ENCODE assay signal across 13 cellular contexts in genomic region chr17:78746263-78746948, GRCh38. TPM values are rescaled to one million over a fixed set of nuclear protein-coding genes. Genes with fewer than 3 reads are reported as not detected.
A peak's percentile ranks its signal among the peaks of the same experiment; 100 is the strongest.
DNase-seq lines count a peak whose midpoint lies in the region; ATAC-seq, FAIRE-seq and TF ChIP-seq lines count a peak whose summit lies in the region.
"Had no signal": no experiment of that assay in that cellular context is flagged by ENCODE, and none has a peak within 500 bp of the region (broad histone marks: within the 10 kb centered on the region; RNA-seq: fewer than 3 reads in every experiment).

No MANE protein-coding gene starts in this region.

- DNase-seq in activated CD4-positive, alpha-beta T cell treated with anti-CD3 and anti-CD28 coated beads, Interleukin-2, amount 10 ng/mL, durations not matched to agents 7 days and 5 days = no peak
- no peak for DNase-seq in activated CD4-positive, alpha-beta T cell treated with anti-CD3 and anti-CD28 coated beads for 1 hour
- DNase-seq in NB4 (ENCODE audit: low read depth) (peak; percentile 61), H1 (ENCODE audit: low read depth in 1 of 2, low spot score in 2 of 2) (no peak), NCI-H524 treated with DMSO at 0.1 percent for 48 hours (lab: John Stamatoyannopoulos, UW) (no peak)
- DNase-seq in stimulated activated effector memory CD8-positive, alpha-beta T cell treated with anti-CD3 and anti-CD28 coated beads, Interleukin-12 subunit alpha, Interleukin-12 subunit beta, amount 100 ng/mL, for 72 hours (ENCODE audit: low spot score in 2 of 2) = no peak
- DNase-seq: activated CD4-positive, alpha-beta T cell treated with anti-CD3 and anti-CD28 coated beads for 48 hours; GDM1; NCI-H526; stimulated activated CD4-positive, alpha-beta T cell treated with anti-CD3 and anti-CD28 coated beads, Interleukin-12 subunit alpha, Interleukin-12 subunit beta, amount 100 ng/mL, for 4 hours had no signal

- no peak overlapping the region for H2BK20ac ChIP-seq in H1 (ENCODE audit: low read length)

- ATAC-seq in stimulated activated effector memory CD8-positive, alpha-beta T cell treated with anti-CD3 and anti-CD28 coated beads, Interleukin-12 subunit alpha, Interleukin-12 subunit beta, amount 100 ng/mL, for 72 hours = no peak
- no peak for ATAC-seq in HG02884 (IDR thresholded peaks at IDR 0.05; ENCODE audit: unreplicated experiment)
- no peak for ATAC-seq in HG02610 (IDR thresholded peaks at IDR 0.05; ENCODE audit: unreplicated experiment)

- POLR2A ChIA-PET in activated CD4-positive, alpha-beta T cell treated with anti-CD3 and anti-CD28 coated beads, Interleukin-2, amount 10 ng/mL, durations not matched to agents 7 days and 5 days (lab: Charles Lee) = no interaction called here
- POLR2A ChIA-PET in H1 (lab: Charles Lee; ENCODE audit: partially characterized antibody) = interaction anchor here (2.0 kb wide), 1 partner anchor 10 kb away, joined by 6 read pairs; no protein-coding TSS in a partner anchor

- H2BK15ac ChIP-seq in H1 (ENCODE audit: low read length) = no peak overlapping the region

- no peaks in the 10 kb centered on the region for H3K9me3 ChIP-seq in H1 (ENCODE audit: insufficient read depth in 2 of 2, low read depth in 1 of 2, low read length in 1 of 2)
- H3K9me3 ChIP-seq: SJSA1 had no signal

- H4K5ac ChIP-seq in H1 (ENCODE audit: insufficient read length, low read depth, low read length) = no peak overlapping the region

- no peak overlapping the region for H3K23ac ChIP-seq in H1 (ENCODE audit: insufficient read length)

- H3K27me3 ChIP-seq in H1 (replicated peaks in 1 of 4; ENCODE audit: control insufficient read depth in 3 of 4, extremely low read depth in 1 of 4, insufficient read depth in 3 of 4, low read length in 3 of 4) = no peaks in the 10 kb centered on the region
- H3K27me3 ChIP-seq: SJSA1 had no signal

- H3K4me3 ChIP-seq in NB4 (ENCODE audit: low read depth, low read length) = no peak overlapping the region
- no peak overlapping the region for H3K4me3 ChIP-seq in H1 (ENCODE audit: extremely low read depth in 1 of 4, insufficient read depth in 2 of 4, low read depth in 3 of 4, low read length in 4 of 4)
- H3K4me3 ChIP-seq: SJSA1 had no signal

- TF ChIP-seq POLR2A in NB4 (IDR thresholded peaks at IDR 0.05; ENCODE audit: extremely low read depth, insufficient read length) (no peak), H1 (IDR thresholded peaks at IDR 0.05; ENCODE audit: control extremely low read depth in 1 of 2, low read depth in 2 of 2, low read length in 2 of 2) (no peak)

- no peak for TF ChIP-seq CTCF in NB4 (IDR thresholded peaks at IDR 0.05; ENCODE audit: low read depth, low read length)
- TF ChIP-seq CTCF in H1 (IDR thresholded peaks at IDR 0.05; ENCODE audit: control extremely low read depth in 1 of 3, insufficient read depth in 1 of 3, low read depth in 1 of 3, low read length in 3 of 3) = no peak

- H2BK120ac ChIP-seq in H1 (replicated peaks; ENCODE audit: low read depth, low read length) = no peak overlapping the region

- no peak overlapping the region for H3K4me3 Mint-ChIP-seq in activated CD4-positive, alpha-beta T cell treated with anti-CD3 and anti-CD28 coated beads, Interleukin-2, amount 10 ng/mL, durations not matched to agents 7 days and 5 days
- peak overlapping the region; percentile 59 for H3K4me3 Mint-ChIP-seq in stimulated activated effector memory CD8-positive, alpha-beta T cell treated with anti-CD3 and anti-CD28 coated beads, Interleukin-12 subunit alpha, Interleukin-12 subunit beta, amount 100 ng/mL, for 72 hours

- WGBS in H1 (ENCODE audit: extremely low coverage in 1 of 2, insufficient coverage in 1 of 2, insufficient read length in 1 of 2, insufficient replicate concordance in 2 of 2, low coverage in 1 of 2, low lambda C conversion rate in 2 of 2, missing lambda C conversion rate in 1 of 2), 2 experiments = 70% methylated on average over 12 of the region's 12 CpGs; no CpG with 5 or more reads in 1 of the 2 experiments

- H3K18ac ChIP-seq in H1 (ENCODE audit: extremely low read depth, low read length) = no peak overlapping the region

- H2BK12ac ChIP-seq in H1 (ENCODE audit: low read depth, low read length) = no peak overlapping the region

- no peaks in the 10 kb centered on the region; the same call in 1 of the 2 replicates for H3K79me1 ChIP-seq in H1 (ENCODE audit: low read depth, low read length)

- no peak overlapping the region for H2BK5ac ChIP-seq in H1 (ENCODE audit: low read depth, low read length)

- H3K36me3 ChIP-seq in H1 (ENCODE audit: control insufficient read depth in 2 of 4, insufficient read depth in 4 of 4, low read length in 3 of 4) = no peaks in the 10 kb centered on the region
- H3K36me3 ChIP-seq: SJSA1 had no signal

- no peak overlapping the region for H3K9ac ChIP-seq in H1 (replicated peaks in 1 of 4; ENCODE audit: extremely low read depth in 1 of 4, low read depth in 3 of 4, low read length in 3 of 4)

- no peak for TF ChIP-seq RAD21 in H1 (IDR thresholded peaks at IDR 0.05 in 1 of 2, conservative IDR thresholded peaks at IDR 0.05 in 1 of 2; ENCODE audit: low read depth in 2 of 2, low read length in 2 of 2)

- peak overlapping the region; percentile 23 to 53; a peak in 3 of 4 replicates for H3K4me2 ChIP-seq in H1 (ENCODE audit: insufficient read depth in 1 of 2, low read depth in 2 of 2, low read length in 2 of 2)

- H2AK5ac ChIP-seq in H1 (ENCODE audit: low read depth, low read length) = no peak overlapping the region

- H3K4me1 Mint-ChIP-seq in activated CD4-positive, alpha-beta T cell treated with anti-CD3 and anti-CD28 coated beads, Interleukin-2, amount 10 ng/mL, durations not matched to agents 7 days and 5 days = peaks cover 94% of the 10 kb centered on the region
- H3K4me1 Mint-ChIP-seq in stimulated activated effector memory CD8-positive, alpha-beta T cell treated with anti-CD3 and anti-CD28 coated beads, Interleukin-12 subunit alpha, Interleukin-12 subunit beta, amount 100 ng/mL, for 72 hours = peaks cover 88% of the 10 kb centered on the region

- H3K56ac ChIP-seq in H1 (replicated peaks; ENCODE audit: insufficient read length, low read depth, low read length) = no peak overlapping the region

- no peak overlapping the region for H3K27ac ChIP-seq in H1 (ENCODE audit: low read depth, low read length)
- H3K27ac ChIP-seq: SJSA1 had no signal

- H3K4me1 ChIP-seq in H1 (replicated peaks in 1 of 4; ENCODE audit: control insufficient read depth in 3 of 4, insufficient read depth in 4 of 4, low read length in 3 of 4) = peaks cover 0 to 8% (median 0%) of the 10 kb centered on the region in 4 experiments; a peak in 1 of 7 replicates

- no peak overlapping the region for H4K8ac ChIP-seq in H1 (ENCODE audit: extremely low read depth, insufficient read depth, low read length)

- no peak overlapping the region for H3K4ac ChIP-seq in H1 (replicated peaks; ENCODE audit: insufficient read length, low read depth, low read length)

- H3K9me3 Mint-ChIP-seq in activated CD4-positive, alpha-beta T cell treated with anti-CD3 and anti-CD28 coated beads, Interleukin-2, amount 10 ng/mL, durations not matched to agents 7 days and 5 days = no peaks in the 10 kb centered on the region
- no peaks in the 10 kb centered on the region for H3K9me3 Mint-ChIP-seq in stimulated activated effector memory CD8-positive, alpha-beta T cell treated with anti-CD3 and anti-CD28 coated beads, Interleukin-12 subunit alpha, Interleukin-12 subunit beta, amount 100 ng/mL, for 72 hours

- peaks cover 3 to 6% of the 10 kb centered on the region in 2 experiments for H4K20me1 ChIP-seq in H1 (replicated peaks in 1 of 2; ENCODE audit: control insufficient read depth in 1 of 2, insufficient read depth in 2 of 2, low read length in 2 of 2)

- no peak overlapping the region for H4K91ac ChIP-seq in H1 (replicated peaks; ENCODE audit: insufficient read length, low read length)

- no peak overlapping the region for H2AFZ ChIP-seq in H1 (ENCODE audit: low read length)

- peak overlapping the region; percentile 64 for H3K27ac Mint-ChIP-seq in activated CD4-positive, alpha-beta T cell treated with anti-CD3 and anti-CD28 coated beads, Interleukin-2, amount 10 ng/mL, durations not matched to agents 7 days and 5 days
- peak overlapping the region; percentile 96 for H3K27ac Mint-ChIP-seq in stimulated activated effector memory CD8-positive, alpha-beta T cell treated with anti-CD3 and anti-CD28 coated beads, Interleukin-12 subunit alpha, Interleukin-12 subunit beta, amount 100 ng/mL, for 72 hours

- H3K14ac ChIP-seq in H1 (ENCODE audit: insufficient read length) = no peak overlapping the region

- H3K36me3 Mint-ChIP-seq in activated CD4-positive, alpha-beta T cell treated with anti-CD3 and anti-CD28 coated beads, Interleukin-2, amount 10 ng/mL, durations not matched to agents 7 days and 5 days (ENCODE audit: low read depth) = peaks cover 44% of the 10 kb centered on the region
- H3K36me3 Mint-ChIP-seq in stimulated activated effector memory CD8-positive, alpha-beta T cell treated with anti-CD3 and anti-CD28 coated beads, Interleukin-12 subunit alpha, Interleukin-12 subunit beta, amount 100 ng/mL, for 72 hours = peaks cover 65% of the 10 kb centered on the region

- CTCF ChIA-PET in activated CD4-positive, alpha-beta T cell treated with anti-CD3 and anti-CD28 coated beads, Interleukin-2, amount 10 ng/mL, durations not matched to agents 7 days and 5 days (lab: Charles Lee) = interaction anchor here (1.0 kb wide), 1 partner anchor 12 kb away, joined by 3 read pairs; no protein-coding TSS in a partner anchor
- CTCF ChIA-PET in H1 (lab: Charles Lee; ENCODE audit: partially characterized antibody) = interaction anchor here (0.6 to 1.6 kb wide), 14 partner anchors 13 to 1260 kb away, joined by 3 to 5 read pairs (median 3); no protein-coding TSS in a partner anchor

- H3K27me3 Mint-ChIP-seq in activated CD4-positive, alpha-beta T cell treated with anti-CD3 and anti-CD28 coated beads, Interleukin-2, amount 10 ng/mL, durations not matched to agents 7 days and 5 days = no peaks in the 10 kb centered on the region

- FAIRE-seq in H1 (lab: Jason Lieb, UNC) = no peak

- H3K79me2 ChIP-seq in H1 (ENCODE audit: control insufficient read depth in 1 of 2, insufficient read depth in 2 of 2, low read length in 2 of 2) = 0 out of 4 replicates have a peak, but pooled peaks cover 0 to 4% of the 10 kb centered on the region in 2 experiments

- H3K23me2 ChIP-seq in H1 (ENCODE audit: low read depth, low read length) = no peaks in the 10 kb centered on the region

- no peak for TF ChIP-seq EP300 in H1 (IDR thresholded peaks at IDR 0.05; ENCODE audit: borderline replicate concordance in 1 of 2, low read depth in 2 of 2, low read length in 2 of 2)

RNA-seq across cellular contexts. Expression of gene CYTH1, which starts 35.7 kb away (rescaled TPM):
- 100 to 1,000 TPM; 244 to 251 TPM for total RNA-seq in activated CD4-positive, alpha-beta T cell treated with anti-CD3 and anti-CD28 coated beads, Interleukin-2, amount 10 ng/mL, durations not matched to agents 7 days and 5 days
- total RNA-seq in H1 (2021; fragmentation: NEBNext Ultra II Directional; extraction: Animal tissue kit (Norgen Biotek cat#: 25700)) = 14.7 and 14.8 TPM in 2 replicates
- polyA plus RNA-seq in H1 (2011; rRNA removed) = 12.8 and 13.8 TPM in 2 replicates
- 14.2 TPM for polyA plus RNA-seq in H1 (2011; cell fraction: cytosol; rRNA removed)
- polyA plus RNA-seq in H1 (2011; cell fraction: nucleus; rRNA removed) = 40.9 TPM
- polyA plus RNA-seq in H1 (2012, experiment 1 of 2) = 10.4 to 15.6 TPM (median 10.9 TPM) in 4 replicates
- 4.7 TPM for polyA plus RNA-seq in H1 (2012, experiment 2 of 2)
- 9.9 TPM for polyA plus RNA-seq in H1 (2013, experiment 1 of 2)
- 9.8 TPM for polyA plus RNA-seq in H1 (2013, experiment 2 of 2)
- polyA minus RNA-seq in H1 (2011; rRNA and poly(A)+ RNA removed) = 16.3 and 17.5 TPM in 2 replicates
- 12.4 TPM for polyA minus RNA-seq in H1 (2011; cell fraction: cytosol; rRNA and poly(A)+ RNA removed)
- polyA minus RNA-seq in H1 (2011; cell fraction: nucleus; rRNA and poly(A)+ RNA removed) = 20.9 TPM

Comparison
In these comparisons a context has a peak if more than half of its experiments do, and no peak if none do; other contexts are left out.
1. RNA of gene CYTH1, which starts 35.7 kb away (total RNA-seq): 244 to 251 TPM in activated CD4-positive, alpha-beta T cell treated with anti-CD3 and anti-CD28 coated beads, Interleukin-2, amount 10 ng/mL, durations not matched to agents 7 days and 5 days; 14.7 to 14.8 TPM in H1; every median in the first group is over 10 times any median in the second.